In genomic region chr1:21624577-21625389, GRCh38 we compare ENCODE assay signal across 16 cellular contexts. TPM values are rescaled to one million over a fixed set of nuclear protein-coding genes. Genes with fewer than 3 reads are reported as not detected.
A peak's percentile ranks its signal among the peaks of the same experiment; 100 is the strongest.
DNase-seq lines count a peak whose midpoint lies in the region; TF ChIP-seq lines count a peak whose summit lies in the region.
"Had no signal": no experiment of that assay in that cellular context is flagged by ENCODE, and none has a peak within 500 bp of the region (broad histone marks: within the 10 kb centered on the region; RNA-seq: fewer than 3 reads in every experiment).

No MANE protein-coding gene starts in this region.

- H3K4me3 ChIP-seq in stomach (no peak overlapping the region), left ventricle myocardium inferior (no peak overlapping the region)
- H3K4me3 ChIP-seq: adrenal gland, gastrocnemius medialis, Peyer's patch had no signal

- WGBS in stomach, 5 donors: 34 to 62% (median 41%) methylated on average over 7 to 11 of the region's 11 CpGs

- TF ChIP-seq EP300 in stomach (IDR thresholded peaks at IDR 0.05): no peak

- TF ChIP-seq POLR2A in stomach (IDR thresholded peaks at IDR 0.05): no peak

- H3K9me3 ChIP-seq in stomach (no peaks in the 10 kb centered on the region), left ventricle myocardium inferior (replicated peaks) (no peaks in the 10 kb centered on the region)
- H3K9me3 ChIP-seq: adrenal gland, gastrocnemius medialis, Peyer's patch had no signal

- in situ Hi-C loops in SK-MEL-5 (cut with HindIII; ENCODE audit: low pct_unique_long_range_greater_than_20kb, low sequenced_read_pairs): no loop called here

- H3K4me1 ChIP-seq in stomach (peaks cover 35 to 66% (median 59%) of the 10 kb centered on the region in 4 donors), left ventricle myocardium inferior (peaks cover 21% of the 10 kb centered on the region)

- no peaks in the 10 kb centered on the region for H3K36me3 ChIP-seq in stomach
- H3K36me3 ChIP-seq in left ventricle myocardium inferior: no peaks in the 10 kb centered on the region
- H3K36me3 ChIP-seq: adrenal gland, gastrocnemius medialis, Peyer's patch had no signal

- DNase-seq in EL (peak; percentile 26), SK-MEL-5 (ENCODE audit: low read depth, low spot score) (peak; percentile 37), hippocampal formation (lab: John Stamatoyannopoulos, UW) (peak; percentile 21 to 77), stomach (peak; percentile 59), cerebellar nuclear complex (lab: John Stamatoyannopoulos, UW) (no peak), left ventricle myocardium inferior (no peak)
- no peak for DNase-seq in activated CD8-positive, alpha-beta memory T cell treated with anti-CD3 and anti-CD28 coated beads, Interleukin-2, amount 50 U/mL, for 48 hours
- DNase-seq: CD4-positive, alpha-beta T cell; effector CD8-positive, alpha-beta T cell; gastrocnemius medialis; islet precursor cell; NCI-H226; Peyer's patch; stimulated activated CD4-positive, alpha-beta T cell treated with anti-CD3 and anti-CD28 coated beads, Interleukin-4, amount 100 ng/mL, for 4 hours; stimulated activated naive B cell treated with anti-CD40 and anti-IgM and Interleukin-4, amounts not matched to agents 10 μg/mL and 1 μg/mL and 100 μg/mL, for 72 hours had no signal

- H3K27me3 ChIP-seq in stomach (peaks cover 0 to 63% (median 8%) of the 10 kb centered on the region in 3 donors), left ventricle myocardium inferior (ENCODE audit: low read depth) (peaks cover 65% of the 10 kb centered on the region)
- H3K27me3 ChIP-seq: adrenal gland, Peyer's patch had no signal

- no peak for TF ChIP-seq CTCF in stomach (IDR thresholded peaks at IDR 0.05)
- no peak for TF ChIP-seq CTCF in left ventricle myocardium inferior (IDR thresholded peaks at IDR 0.05; ENCODE audit: borderline replicate concordance)

- intact Hi-C loops in stomach (cut with DNase I; ENCODE audit: low total_unique reads): no loop called here
- intact Hi-C loops in left ventricle myocardium inferior (cut with micrococcal nuclease): no loop called here

- H3K27ac ChIP-seq in stomach: peak overlapping the region; percentile 86 to 96 (median 88)
- no peak overlapping the region for H3K27ac ChIP-seq in left ventricle myocardium inferior (replicated peaks)
- H3K27ac ChIP-seq: gastrocnemius medialis had no signal

RNA-seq across cellular contexts. Expression of gene RAP1GAP, which starts 44.4 kb away (rescaled TPM):
- 0.61 and 0.95 TPM in 2 replicates for total RNA-seq in SK-MEL-5 (2014; rRNA removed; shearing (Covaris generic))
- polyA plus RNA-seq in SK-MEL-5 (2015; cell fraction: cytosol; rRNA removed): 1.9 and 6.7 TPM in 2 replicates
- polyA plus RNA-seq in SK-MEL-5 (2015; cell fraction: nucleus; rRNA removed): 0.88 and 1.6 TPM in 2 replicates
- total RNA-seq in stomach: 100 to 1,000 TPM in 1 of 5 donors, 10 to 100 TPM in 4; 21.1 to 117 (median 60.6) TPM
- 10 to 100 TPM; 48.6 to 98.3 (median 57.9) TPM for polyA plus RNA-seq in stomach
- total RNA-seq in left ventricle myocardium inferior: 6.2 TPM

Comparison
In these comparisons a context has a peak if more than half of its experiments do, and no peak if none do; other contexts are left out.
1. DNase-seq: peak in EL (single experiment), SK-MEL-5 (single experiment), hippocampal formation (2 of 2) and stomach (single experiment); none in cerebellar nuclear complex (0 of 2), activated CD8-positive, alpha-beta memory T cell treated with anti-CD3 and anti-CD28 coated beads, Interleukin-2, amount 50 U/mL, for 48 hours (single experiment) and left ventricle myocardium inferior (single experiment).